17 cellular contexts compared by ENCODE assay signal in the genomic region with DNA sequence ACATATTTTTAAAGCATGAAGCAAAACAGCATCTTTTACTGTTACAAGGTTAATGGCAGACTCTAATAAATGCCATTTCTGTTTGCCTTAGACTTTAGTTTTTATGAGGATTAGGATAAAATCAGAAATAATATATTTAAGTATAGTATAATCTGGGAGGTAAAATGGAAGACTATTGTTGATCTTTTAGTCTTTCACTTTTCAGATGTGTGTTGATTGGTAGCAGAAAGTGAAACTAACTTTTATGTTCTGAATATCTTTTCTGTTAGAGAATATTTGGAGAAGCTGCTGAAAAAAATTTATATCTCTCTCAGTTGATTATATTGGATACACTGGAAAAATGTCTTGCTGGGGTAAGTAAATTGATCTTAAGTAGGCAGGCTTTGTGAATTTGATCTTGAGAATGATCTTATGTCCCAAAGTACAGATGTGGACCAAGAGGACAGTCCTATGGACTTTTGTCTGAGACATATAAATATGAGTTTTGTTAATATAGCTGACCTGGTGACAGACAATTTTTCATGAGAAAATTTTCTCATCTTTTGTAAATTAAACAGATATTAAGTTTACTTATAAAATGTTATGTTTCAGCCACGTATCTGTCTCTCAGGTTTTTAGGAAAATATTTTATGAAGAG.
A peak's percentile ranks its signal among the peaks of the same experiment; 100 is the strongest.
DNase-seq lines count a peak whose midpoint lies in the region; ATAC-seq, FAIRE-seq and TF ChIP-seq lines count a peak whose summit lies in the region.
"Had no signal": no experiment of that assay in that cellular context is flagged by ENCODE, and none has a peak within 500 bp of the region (broad histone marks: within the 10 kb centered on the region; RNA-seq: fewer than 3 reads in every experiment).

No MANE protein-coding gene starts in this region.

- FAIRE-seq in kidney (lab: Jason Lieb, UNC), result peak; percentile 72

- H3K27me3 Mint-ChIP-seq in activated CD8-positive, alpha-beta T cell treated with anti-CD3 and anti-CD28 coated beads, Interleukin-2, amount 10 ng/mL, durations not matched to agents 7 days and 5 days (ENCODE audit: low read depth), result no peaks in the 10 kb centered on the region

- H3K27ac Mint-ChIP-seq in activated CD8-positive, alpha-beta T cell treated with anti-CD3 and anti-CD28 coated beads, Interleukin-2, amount 10 ng/mL, durations not matched to agents 7 days and 5 days, result peak overlapping the region; percentile 78

- ATAC-seq in activated CD8-positive, alpha-beta T cell treated with anti-CD3 and anti-CD28 coated beads, Interleukin-2, amount 10 ng/mL, durations not matched to agents 7 days and 5 days, result peak; percentile 64
- no peak for ATAC-seq in HG02759 (IDR thresholded peaks at IDR 0.05; ENCODE audit: unreplicated experiment)
- no peak for ATAC-seq in HG02970 (IDR thresholded peaks at IDR 0.05; ENCODE audit: low FRiP score, unreplicated experiment)
- ATAC-seq: heart left ventricle, left lobe of liver had no signal

- intact Hi-C loops in kidney (cut with DNase I), result no loop called here

- no peaks in the 10 kb centered on the region for H3K9me3 Mint-ChIP-seq in activated CD8-positive, alpha-beta T cell treated with anti-CD3 and anti-CD28 coated beads, Interleukin-2, amount 10 ng/mL, durations not matched to agents 7 days and 5 days (ENCODE audit: insufficient read depth)
- H3K9me3 Mint-ChIP-seq: neural crest cell had no signal

- CTCF ChIA-PET in activated CD8-positive, alpha-beta T cell treated with anti-CD3 and anti-CD28 coated beads, Interleukin-2, amount 10 ng/mL, durations not matched to agents 7 days and 5 days (lab: Charles Lee), result interaction anchor here (1.2 to 1.3 kb wide), 2 partner anchors 19 to 57 kb away, joined by 3 read pairs; no protein-coding TSS in a partner anchor
- CTCF ChIA-PET in RWPE1 (lab: Yijun Ruan, JAX), result no interaction called here

- H3K36me3 ChIP-seq in kidney (ENCODE audit: control insufficient read depth in 1 of 2, insufficient read depth in 2 of 2, low read length in 2 of 2), result peaks cover 0 to 3% of the 10 kb centered on the region in 2 donors

- no peak overlapping the region for H3K4me3 ChIP-seq in kidney (ENCODE audit: low read length in 2 of 2)
- H3K4me3 ChIP-seq: BLaER1 treated with 17β-estradiol and CSF1 and Interleukin-3, amounts not matched to agents 10 nM and 100 nM; HAP-1 had no signal

- H3K4me1 Mint-ChIP-seq in activated CD8-positive, alpha-beta T cell treated with anti-CD3 and anti-CD28 coated beads, Interleukin-2, amount 10 ng/mL, durations not matched to agents 7 days and 5 days (ENCODE audit: low read depth), result peaks cover 13% of the 10 kb centered on the region

- peaks cover 0 to 3% of the 10 kb centered on the region in 2 donors for H3K4me1 ChIP-seq in kidney (ENCODE audit: control insufficient read depth in 1 of 2, insufficient read depth in 1 of 2, low read depth in 1 of 2, low read length in 2 of 2)
- H3K4me1 ChIP-seq: BLaER1 treated with 17β-estradiol and CSF1 and Interleukin-3, amounts not matched to agents 10 nM and 100 nM; sigmoid colon had no signal

- no peaks in the 10 kb centered on the region for H3K9me3 ChIP-seq in kidney (ENCODE audit: control insufficient read depth in 1 of 2, low read length in 2 of 2)
- H3K9me3 ChIP-seq: BLaER1 treated with 17β-estradiol and CSF1 and Interleukin-3, amounts not matched to agents 10 nM and 100 nM; HAP-1; heart left ventricle; sigmoid colon had no signal

- peak overlapping the region; percentile 72 for H3K4me3 Mint-ChIP-seq in activated CD8-positive, alpha-beta T cell treated with anti-CD3 and anti-CD28 coated beads, Interleukin-2, amount 10 ng/mL, durations not matched to agents 7 days and 5 days
- H3K4me3 Mint-ChIP-seq: neural crest cell had no signal

- H3K36me3 Mint-ChIP-seq in activated CD8-positive, alpha-beta T cell treated with anti-CD3 and anti-CD28 coated beads, Interleukin-2, amount 10 ng/mL, durations not matched to agents 7 days and 5 days (ENCODE audit: low read depth), result peaks cover 2% of the 10 kb centered on the region

- DNase-seq in ACHN (peak; percentile 48), GM13977 (ENCODE audit: low spot score) (peak; percentile 8), kidney (no peak), RWPE1 (ENCODE audit: low spot score) (no peak), activated gamma-delta T cell treated with Interleukin-2 at 50 U/mL for 16 hours (no peak)
- no peak for DNase-seq in activated CD8-positive, alpha-beta T cell treated with anti-CD3 and anti-CD28 coated beads, Interleukin-2, amount 10 ng/mL, durations not matched to agents 7 days and 5 days
- DNase-seq: EL; heart left ventricle; sigmoid colon; stimulated activated naive CD4-positive, alpha-beta T cell treated with Interleukin-2 at 50 U/mL for 16 hours had no signal

- in situ Hi-C loops in ACHN (cut with HindIII; ENCODE audit: low pct_ligation_motif_present, low pct_unique_long_range_greater_than_20kb, low sequenced_read_pairs) (no loop called here), GM13977 (cut with MboI; ENCODE audit: low pct_unique_long_range_greater_than_20kb, low sequenced_read_pairs, unreplicated experiment) (no loop called here)

- H3K27ac ChIP-seq in kidney (ENCODE audit: low read depth in 2 of 2, low read length in 2 of 2) (no peak overlapping the region), RWPE1 (no peak overlapping the region)
- H3K27ac ChIP-seq: BLaER1 treated with 17β-estradiol and CSF1 and Interleukin-3, amounts not matched to agents 10 nM and 100 nM; HL-60; sigmoid colon had no signal

- H3K9ac ChIP-seq in kidney (ENCODE audit: low read length in 2 of 2), result no peak overlapping the region
- H3K9ac ChIP-seq: BLaER1 treated with 17β-estradiol and CSF1 and Interleukin-3, amounts not matched to agents 10 nM and 100 nM had no signal

- POLR2A ChIA-PET in activated CD8-positive, alpha-beta T cell treated with anti-CD3 and anti-CD28 coated beads, Interleukin-2, amount 10 ng/mL, durations not matched to agents 7 days and 5 days (lab: Charles Lee), result no interaction called here
- POLR2A ChIA-PET in RWPE1 (lab: Yijun Ruan, JAX; ENCODE audit: low non-redundant PET), result no interaction called here

- TF ChIP-seq CTCF in GM13977 (IDR thresholded peaks at IDR 0.05; ENCODE audit: extremely low read depth, insufficient read depth, missing control alignments) (no peak), kidney (IDR thresholded peaks at IDR 0.05; ENCODE audit: borderline replicate concordance, extremely low read depth, insufficient read depth) (no peak), RWPE1 (conservative IDR thresholded peaks at IDR 0.05; ENCODE audit: low read depth) (no peak)

Comparison
In these comparisons a context has a peak if more than half of its experiments do, and no peak if none do; other contexts are left out.
1. DNase-seq: peak in ACHN (single experiment) and GM13977 (single experiment); none in activated CD8-positive, alpha-beta T cell treated with anti-CD3 and anti-CD28 coated beads, Interleukin-2, amount 10 ng/mL, durations not matched to agents 7 days and 5 days (single experiment), kidney (single experiment), RWPE1 (single experiment) and activated gamma-delta T cell treated with Interleukin-2 at 50 U/mL for 16 hours (single experiment).